Comparison of ENCODE assay signal across 9 cellular contexts in genomic region chr5:33180900-33181299, GRCh38.
DNase-seq lines count a peak whose midpoint lies in the region; ATAC-seq, FAIRE-seq and TF ChIP-seq lines count a peak whose summit lies in the region.
"Had no signal": no experiment of that assay in that cellular context is flagged by ENCODE, and none has a peak within 500 bp of the region (broad histone marks: within the 10 kb centered on the region; RNA-seq: fewer than 3 reads in every experiment).

No MANE protein-coding gene starts in this region.

- intact Hi-C loops in stomach (cut with DNase I; ENCODE audit: low total_unique reads), result no loop called here

- TF ChIP-seq EP300 in stomach (IDR thresholded peaks at IDR 0.05), result no peak

- H3K4me3 Mint-ChIP-seq in neural progenitor cell, result no peak overlapping the region
- H3K4me3 Mint-ChIP-seq: activated naive CD8-positive, alpha-beta T cell; naive thymus-derived CD8-positive, alpha-beta T cell had no signal

- H3K4me2 ChIP-seq in neural progenitor cell, result no peak overlapping the region

- no peak overlapping the region for H3K27ac ChIP-seq in neural progenitor cell
- H3K27ac ChIP-seq in stomach, result no peak overlapping the region

- WGBS in stomach, 5 donors, result 70 to 75% (median 71%) methylated on average over 4 of the region's 4 CpGs

- H3F3A ChIP-seq in neural progenitor cell (ENCODE audit: low read depth), result no peaks in the 10 kb centered on the region

- H3K4me3 ChIP-seq in neural progenitor cell, result no peak overlapping the region
- H3K4me3 ChIP-seq in stomach, result no peak overlapping the region

- no peaks in the 10 kb centered on the region for H3K36me3 Mint-ChIP-seq in neural progenitor cell
- H3K36me3 Mint-ChIP-seq: activated naive CD8-positive, alpha-beta T cell; naive thymus-derived CD8-positive, alpha-beta T cell had no signal

- FAIRE-seq in H54 (lab: Jason Lieb, UNC), result peak; percentile 89

- H3K36me3 ChIP-seq in neural progenitor cell (no peaks in the 10 kb centered on the region), stomach (no peaks in the 10 kb centered on the region)

- ATAC-seq in HG03135 (IDR thresholded peaks at IDR 0.05; ENCODE audit: unreplicated experiment) (no peak), GM18502 (IDR thresholded peaks at IDR 0.05; ENCODE audit: poor library complexity, unreplicated experiment) (no peak)
- ATAC-seq: naive thymus-derived CD8-positive, alpha-beta T cell had no signal

- no peaks in the 10 kb centered on the region for H3K27me3 Mint-ChIP-seq in neural progenitor cell (ENCODE audit: insufficient read depth, low read depth)
- H3K27me3 Mint-ChIP-seq: activated naive CD8-positive, alpha-beta T cell; naive thymus-derived CD8-positive, alpha-beta T cell had no signal

- peak; percentile 61 for TF ChIP-seq CTCF in neural progenitor cell (IDR thresholded peaks at IDR 0.05)
- no peak for TF ChIP-seq CTCF in stomach (IDR thresholded peaks at IDR 0.05)

- no peaks in the 10 kb centered on the region for H4K20me1 ChIP-seq in neural progenitor cell (ENCODE audit: low read depth)

- no peak for DNase-seq in H54 (ENCODE audit: insufficient read length, low spot score)
- peak; percentile 83 for DNase-seq in NCI-H748 treated with DMSO at 0.1 percent for 48 hours (lab: John Stamatoyannopoulos, UW)
- DNase-seq in dermis blood vessel endothelial cell, result peak; percentile 30
- DNase-seq in neural progenitor cell (ENCODE audit: low spot score), result peak; percentile 26
- DNase-seq in stomach, result no peak
- DNase-seq: naive thymus-derived CD8-positive, alpha-beta T cell had no signal

- no peaks in the 10 kb centered on the region for H3K79me2 ChIP-seq in neural progenitor cell (ENCODE audit: low read depth)

- H3K9ac ChIP-seq in neural progenitor cell, result no peak overlapping the region

- H3K27me3 ChIP-seq in neural progenitor cell (no peaks in the 10 kb centered on the region), stomach (no peaks in the 10 kb centered on the region)

- H3K9me3 ChIP-seq in neural progenitor cell (ENCODE audit: low read depth) (no peaks in the 10 kb centered on the region), stomach (no peaks in the 10 kb centered on the region)

- no peak overlapping the region for H3K27ac Mint-ChIP-seq in neural progenitor cell
- H3K27ac Mint-ChIP-seq: activated naive CD8-positive, alpha-beta T cell; naive thymus-derived CD8-positive, alpha-beta T cell had no signal

- H2AFZ ChIP-seq in neural progenitor cell (replicated peaks), result no peak overlapping the region

- H3K4me1 ChIP-seq in neural progenitor cell (no peaks in the 10 kb centered on the region), stomach (peaks cover 0 to 4% (median 0%) of the 10 kb centered on the region in 4 donors)

- TF ChIP-seq POLR2A in H54 (IDR thresholded peaks at IDR 0.05; ENCODE audit: low read depth, low read length), result no peak
- TF ChIP-seq POLR2A in stomach (IDR thresholded peaks at IDR 0.05), result no peak

- H3K9me3 Mint-ChIP-seq in neural progenitor cell, result no peaks in the 10 kb centered on the region

- no peaks in the 10 kb centered on the region for H3K4me1 Mint-ChIP-seq in neural progenitor cell
- H3K4me1 Mint-ChIP-seq: naive thymus-derived CD8-positive, alpha-beta T cell had no signal

Comparison
In these comparisons a context has a peak if more than half of its experiments do, and no peak if none do; other contexts are left out.
1. DNase-seq: peak in NCI-H748 treated with DMSO at 0.1 percent for 48 hours (single experiment), dermis blood vessel endothelial cell (single experiment) and neural progenitor cell (single experiment); none in H54 (single experiment) and stomach (single experiment).